Comparison of ENCODE assay signal across 13 cellular contexts in genomic region chr15:99845009-99845408, GRCh38.
DNase-seq lines count a peak whose midpoint lies in the region; ATAC-seq and TF ChIP-seq lines count a peak whose summit lies in the region.
"Had no signal": no experiment of that assay in that cellular context is flagged by ENCODE, and none has a peak within 500 bp of the region (broad histone marks: within the 10 kb centered on the region; RNA-seq: fewer than 3 reads in every experiment).

No MANE protein-coding gene starts in this region.

- no peak overlapping the region for H2BK12ac ChIP-seq in trophoblast cell (ENCODE audit: low read length)

- no peak overlapping the region for H3K4me2 ChIP-seq in trophoblast cell (ENCODE audit: low read length)

- H3K4me1 ChIP-seq in RWPE2 (ENCODE audit: insufficient read depth, poor library complexity, severe bottlenecking) (peaks cover 17% of the 10 kb centered on the region), trophoblast cell (ENCODE audit: control insufficient read depth in 1 of 2, insufficient read depth in 2 of 2, low read length in 2 of 2) (no peaks in the 10 kb centered on the region)

- H3K27me3 ChIP-seq in RWPE2 (ENCODE audit: insufficient read depth, poor library complexity, severe bottlenecking), result no peaks in the 10 kb centered on the region
- no peaks in the 10 kb centered on the region for H3K27me3 ChIP-seq in trophoblast cell (ENCODE audit: insufficient read depth, low read length)

- TF ChIP-seq CTCF in RWPE2 (IDR thresholded peaks at IDR 0.05; ENCODE audit: poor library complexity, severe bottlenecking), result no peak

- no peaks in the 10 kb centered on the region for H3K9me3 Mint-ChIP-seq in activated T-cell treated with anti-CD3 and anti-CD28 coated beads, Interleukin-2, amount 50 U/mL, for 24 hours

- H3K36me3 ChIP-seq in RWPE2 (ENCODE audit: low read depth), result no peaks in the 10 kb centered on the region
- H3K36me3 ChIP-seq in trophoblast cell (ENCODE audit: control insufficient read depth in 1 of 2, insufficient read depth in 2 of 2, low read length in 2 of 2), result no peaks in the 10 kb centered on the region

- no peak overlapping the region for H2AFZ ChIP-seq in trophoblast cell (ENCODE audit: insufficient read depth, low read length, poor library complexity)

- no peak for DNase-seq in activated T-cell treated with anti-CD3 and anti-CD28 coated beads, Interleukin-2, amount 50 U/mL, for 24 hours
- DNase-seq in activated T-cell treated with anti-CD3 and anti-CD28 coated beads, Interleukin-2, amount 50 U/mL, for 48 hours, result no peak
- DNase-seq in RWPE2 (ENCODE audit: low spot score) (no peak), trophoblast cell (peak; percentile 20 to 62), NCI-H146 treated with DMSO at 0.1 percent for 48 hours (lab: John Stamatoyannopoulos, UW; ENCODE audit: unreplicated experiment) (no peak), midbrain (lab: John Stamatoyannopoulos, UW) (no peak)
- DNase-seq: caudate nucleus, foreskin fibroblast, HCEC 1CT, NCI-H2171 had no signal

- H3K36me3 Mint-ChIP-seq in activated T-cell treated with anti-CD3 and anti-CD28 coated beads, Interleukin-2, amount 50 U/mL, for 24 hours (ENCODE audit: low read depth), result peaks cover 9% of the 10 kb centered on the region

- no peak overlapping the region for H2BK5ac ChIP-seq in trophoblast cell (ENCODE audit: low read depth, low read length, poor library complexity)

- no peak overlapping the region for H3K18ac ChIP-seq in trophoblast cell (ENCODE audit: low read length)

- no peak overlapping the region for H4K8ac ChIP-seq in trophoblast cell (ENCODE audit: low read depth, low read length)

- H4K91ac ChIP-seq in trophoblast cell (ENCODE audit: low read depth, low read length), result no peak overlapping the region

- H3K4ac ChIP-seq in trophoblast cell (ENCODE audit: low read depth, low read length), result no peak overlapping the region

- H3K79me1 ChIP-seq in trophoblast cell (ENCODE audit: low read length), result no peaks in the 10 kb centered on the region

- no peak overlapping the region for H3K14ac ChIP-seq in trophoblast cell (ENCODE audit: low read length)

- no peaks in the 10 kb centered on the region for H3K27me3 Mint-ChIP-seq in activated T-cell treated with anti-CD3 and anti-CD28 coated beads, Interleukin-2, amount 50 U/mL, for 24 hours
- H3K27me3 Mint-ChIP-seq: progenitor cell of endocrine pancreas had no signal

- H2AK5ac ChIP-seq in trophoblast cell (ENCODE audit: low read length), result no peak overlapping the region

- no peak overlapping the region for H3K4me3 Mint-ChIP-seq in activated T-cell treated with anti-CD3 and anti-CD28 coated beads, Interleukin-2, amount 50 U/mL, for 24 hours

- no CpG with 5 or more reads among the region's 3 CpGs for WGBS in trophoblast cell (ENCODE audit: extremely low coverage, insufficient coverage, insufficient read length)

- H3K23ac ChIP-seq in trophoblast cell (ENCODE audit: low read length), result no peak overlapping the region

- no peak overlapping the region for H4K12ac ChIP-seq in trophoblast cell (ENCODE audit: low read depth, low read length)

- ATAC-seq in HG02623 (IDR thresholded peaks at IDR 0.05; ENCODE audit: unreplicated experiment) (peak; percentile 64), RWPE2 (ENCODE audit: low read depth) (peak; percentile 91), GM21515 (IDR thresholded peaks at IDR 0.05; ENCODE audit: unreplicated experiment) (no peak)

- H3K4me3 ChIP-seq in RWPE2 (ENCODE audit: severe bottlenecking), result no peak overlapping the region
- H3K4me3 ChIP-seq in trophoblast cell (ENCODE audit: low read depth, low read length), result no peak overlapping the region

- H3K4me1 Mint-ChIP-seq in activated T-cell treated with anti-CD3 and anti-CD28 coated beads, Interleukin-2, amount 50 U/mL, for 24 hours (ENCODE audit: low read depth), result peaks cover 47% of the 10 kb centered on the region

- H3K9me3 ChIP-seq in RWPE2 (ENCODE audit: severe bottlenecking) (no peaks in the 10 kb centered on the region), trophoblast cell (ENCODE audit: insufficient read depth, low read depth, low read length) (no peaks in the 10 kb centered on the region)

- no peaks in the 10 kb centered on the region for H3K79me2 ChIP-seq in trophoblast cell (ENCODE audit: control insufficient read depth, insufficient read depth, low read length, poor library complexity)

- H3K27ac Mint-ChIP-seq in activated T-cell treated with anti-CD3 and anti-CD28 coated beads, Interleukin-2, amount 50 U/mL, for 24 hours, result peak overlapping the region; percentile 90
- H3K27ac Mint-ChIP-seq: progenitor cell of endocrine pancreas had no signal

- H3K9ac ChIP-seq in trophoblast cell (ENCODE audit: low read length), result no peak overlapping the region

- no peak overlapping the region for H2BK120ac ChIP-seq in trophoblast cell (ENCODE audit: insufficient read depth, low read length, poor library complexity)

- H3K27ac ChIP-seq in RWPE2 (ENCODE audit: poor library complexity, severe bottlenecking), result peak overlapping the region; percentile 54
- H3K27ac ChIP-seq in trophoblast cell (ENCODE audit: low read depth, low read length), result no peak overlapping the region

Comparison
In these comparisons a context has a peak if more than half of its experiments do, and no peak if none do; other contexts are left out.
1. DNase-seq: peak in trophoblast cell (2 of 2); none in activated T-cell treated with anti-CD3 and anti-CD28 coated beads, Interleukin-2, amount 50 U/mL, for 24 hours (single experiment), activated T-cell treated with anti-CD3 and anti-CD28 coated beads, Interleukin-2, amount 50 U/mL, for 48 hours (0 of 2), RWPE2 (single experiment), NCI-H146 treated with DMSO at 0.1 percent for 48 hours (single experiment) and midbrain (single experiment).